In the genomic region with DNA sequence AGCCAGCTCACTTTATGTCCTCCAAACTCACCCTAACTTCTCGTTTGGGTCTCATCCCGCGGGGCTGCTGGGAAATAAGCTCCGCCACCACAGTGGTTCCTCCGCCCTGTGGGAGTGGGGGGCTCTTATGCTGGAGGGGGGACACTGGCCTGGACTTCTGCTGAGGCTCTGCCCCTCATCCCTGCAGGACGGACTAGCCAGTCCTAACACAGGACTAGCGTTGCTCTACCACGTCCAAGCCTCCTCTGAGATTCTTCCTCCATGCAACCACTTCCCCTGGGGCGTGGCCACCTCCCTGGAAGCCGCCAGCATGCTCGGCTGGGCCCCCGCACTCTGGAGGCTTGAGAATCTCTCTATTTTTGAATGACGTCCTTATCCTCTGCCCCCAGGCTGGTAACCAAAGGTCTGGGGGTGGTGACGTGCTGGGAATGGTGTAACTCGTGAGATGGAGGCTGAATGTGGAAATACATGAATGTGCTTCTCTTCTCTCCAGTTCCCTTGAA, we compare ENCODE assay signal across 8 cellular contexts. TPM values are rescaled to one million over a fixed set of nuclear protein-coding genes. Genes with fewer than 3 reads are reported as not detected.
DNase-seq lines count a peak whose midpoint lies in the region; ATAC-seq and TF ChIP-seq lines count a peak whose summit lies in the region.
"Had no signal": no experiment of that assay in that cellular context is flagged by ENCODE, and none has a peak within 500 bp of the region (broad histone marks: within the 10 kb centered on the region; RNA-seq: fewer than 3 reads in every experiment).

No MANE protein-coding gene starts in this region.

- peak overlapping the region; percentile 80 for H3K4me2 ChIP-seq in HCT116 (ENCODE audit: low read length)

- no peak for TF ChIP-seq RAD21 in HCT116 (IDR thresholded peaks at IDR 0.05; ENCODE audit: low read depth)

- no peak for TF ChIP-seq EP300 in sigmoid colon (IDR thresholded peaks at IDR 0.05)

- H3K36me3 ChIP-seq in HCT116 (ENCODE audit: control insufficient read depth in 1 of 2, insufficient read depth in 2 of 2, low read length in 2 of 2) (no peaks in the 10 kb centered on the region), Panc1 (ENCODE audit: control insufficient read depth, insufficient read depth, low read length) (no peaks in the 10 kb centered on the region; the same call in 1 of the 2 replicates), rectal smooth muscle tissue (ENCODE audit: control insufficient read depth, insufficient read depth, low read length) (no peaks in the 10 kb centered on the region), sigmoid colon (no peaks in the 10 kb centered on the region)
- H3K36me3 ChIP-seq: spleen had no signal

- H3K27me3 ChIP-seq in HCT116 (ENCODE audit: insufficient read depth, low read length) (no peaks in the 10 kb centered on the region), Panc1 (ENCODE audit: control insufficient read depth, insufficient read depth, low read length) (no peaks in the 10 kb centered on the region), rectal smooth muscle tissue (ENCODE audit: control insufficient read depth, insufficient read depth, low read length) (no peaks in the 10 kb centered on the region), sigmoid colon (no peaks in the 10 kb centered on the region)
- H3K27me3 ChIP-seq: spleen had no signal

- CTCF ChIA-PET in HCT116 (lab: Charles Lee) (interaction anchor here (0.6 to 1.5 kb wide), 5 partner anchors 20 to 390 kb away, joined by 3 to 4 read pairs (median 3); no protein-coding TSS in a partner anchor), Panc1 (lab: Charles Lee) (interaction anchor here (1.3 kb wide), 1 partner anchor 9 kb away, joined by 3 read pairs; no protein-coding TSS in a partner anchor)

- H3K9ac ChIP-seq in HCT116 (ENCODE audit: low read length) = peak overlapping the region; percentile 69
- no peak overlapping the region for H3K9ac ChIP-seq in rectal smooth muscle tissue (ENCODE audit: low read length)

- H3K9me3 ChIP-seq in HCT116 (ENCODE audit: control insufficient read depth in 1 of 2, insufficient read depth in 1 of 2, low read depth in 1 of 2, low read length in 2 of 2) = no peaks in the 10 kb centered on the region
- no peaks in the 10 kb centered on the region for H3K9me3 ChIP-seq in Panc1 (ENCODE audit: control insufficient read depth, insufficient read depth, low read depth, low read length)
- H3K9me3 ChIP-seq in sigmoid colon = no peaks in the 10 kb centered on the region
- H3K9me3 ChIP-seq: spleen had no signal

- RAD21 ChIA-PET in HCT116 (lab: Charles Lee; ENCODE audit: low non-redundant PET in 1 of 2, low total read pairs in 2 of 2, uncharacterized antibody in 2 of 2, unreplicated experiment in 2 of 2) = no interaction called here

- peak; percentile 73 for ATAC-seq in HCT116
- ATAC-seq in Panc1 = no peak
- no peak for ATAC-seq in GM21423 (IDR thresholded peaks at IDR 0.05; ENCODE audit: unreplicated experiment)

- TF ChIP-seq POLR2A in HCT116 (IDR thresholded peaks at IDR 0.05; ENCODE audit: borderline replicate concordance, extremely low read depth, insufficient read depth, insufficient read length) (peak; percentile 9), sigmoid colon (IDR thresholded peaks at IDR 0.05) (no peak)

- WGBS in sigmoid colon, 2 donors = 15 to 53% methylated on average over 15 of the region's 15 CpGs

- intact Hi-C loops in HCT116 (cut with micrococcal nuclease) = no loop called here
- intact Hi-C loops in Panc1 (cut with micrococcal nuclease; ENCODE audit: unreplicated experiment) = loop anchor here (10.0 kb wide), 1 partner anchor 153 kb away; no protein-coding TSS in a partner anchor
- intact Hi-C loops in sigmoid colon (cut with DNase I) = no loop called here

- H2AFZ ChIP-seq in HCT116 (ENCODE audit: low read depth, low read length, poor library complexity, severe bottlenecking) = peak overlapping the region; percentile 14

- peaks cover 16% of the 10 kb centered on the region for H3K79me2 ChIP-seq in HCT116 (ENCODE audit: insufficient read depth, low read length)

- H3K9me2 ChIP-seq in HCT116 (ENCODE audit: insufficient read depth) = no peaks in the 10 kb centered on the region

- H3K27ac ChIP-seq in HCT116 (ENCODE audit: low read depth, low read length) (peak overlapping the region; percentile 98), Panc1 (ENCODE audit: low read length) (peak overlapping the region; percentile 82), rectal smooth muscle tissue (ENCODE audit: low read depth, low read length) (no peak overlapping the region), sigmoid colon (peak overlapping the region in 2 of 4 donors; percentile 22 to 70)

- POLR2A ChIA-PET in HCT116 (lab: Charles Lee) (interaction anchor here (1.1 to 1.3 kb wide), 4 partner anchors 11 to 102 kb away, joined by 3 to 7 read pairs (median 4); no protein-coding TSS in a partner anchor), Panc1 (lab: Charles Lee) (interaction anchor here (0.6 kb wide), 1 partner anchor 90 kb away, joined by 4 read pairs; no protein-coding TSS in a partner anchor)

- TF ChIP-seq CTCF in HCT116 (IDR thresholded peaks at IDR 0.05 in 2 of 3, conservative IDR thresholded peaks at IDR 0.05 in 1 of 3; ENCODE audit: borderline replicate concordance in 1 of 3, insufficient read depth in 1 of 3, low read depth in 2 of 3, low read length in 2 of 3) (no peak), Panc1 (IDR thresholded peaks at IDR 0.05) (no peak), epithelial cell of proximal tubule (conservative IDR thresholded peaks at IDR 0.05; ENCODE audit: low read depth, low read length) (no peak), sigmoid colon (IDR thresholded peaks at IDR 0.05) (no peak)

- H3K4me1 ChIP-seq in HCT116 (ENCODE audit: control insufficient read depth in 1 of 2, insufficient read depth in 2 of 2, low read length in 2 of 2) = peaks cover 13 to 31% of the 10 kb centered on the region in 2 experiments; a peak in 3 of 4 replicates
- peaks cover 39% of the 10 kb centered on the region for H3K4me1 ChIP-seq in Panc1 (ENCODE audit: control insufficient read depth, insufficient read depth, low read length)
- peaks cover 12% of the 10 kb centered on the region for H3K4me1 ChIP-seq in rectal smooth muscle tissue (ENCODE audit: control insufficient read depth, insufficient read depth, low read length)
- H3K4me1 ChIP-seq in sigmoid colon = peaks cover 0 to 38% (median 33%) of the 10 kb centered on the region in 4 donors

- peak; percentile 28 for DNase-seq in HCT116 (ENCODE audit: low read depth, low spot score)
- no peak for DNase-seq in Panc1 (ENCODE audit: low read depth, low spot score)
- no peak for DNase-seq in epithelial cell of proximal tubule (ENCODE audit: low read depth)
- DNase-seq in sigmoid colon = no peak
- DNase-seq in ureter (ENCODE audit: low spot score) = no peak
- DNase-seq: spleen had no signal

- BruUV-seq in HCT116 (replicated peaks; lab: Mats Ljungman, UMichigan) = TSS peak; percentile 76
- no TSS peak for BruUV-seq in Panc1 (replicated peaks; lab: Mats Ljungman, UMichigan)

- H3K4me3 ChIP-seq in HCT116 (replicated peaks in 1 of 2; ENCODE audit: low read depth in 1 of 2, low read length in 2 of 2) (peak overlapping the region; percentile 68 to 85), Panc1 (ENCODE audit: low read depth in 2 of 2, low read length in 2 of 2) (no peak overlapping the region; a peak in 1 of 4 replicates), epithelial cell of proximal tubule (ENCODE audit: low read depth, low read length) (peak overlapping the region; percentile 51), rectal smooth muscle tissue (ENCODE audit: low read length) (peak overlapping the region; percentile 53), sigmoid colon (no peak overlapping the region)

- in situ Hi-C loops in Panc1 (cut with HindIII; ENCODE audit: low pct_unique_long_range_greater_than_20kb, low sequenced_read_pairs) = no loop called here

- no peaks in the 10 kb centered on the region for H4K20me1 ChIP-seq in HCT116 (ENCODE audit: insufficient read depth)

TF ChIP-seq in HCT116, 20 proteins besides CTCF, POLR2A, EP300 and RAD21:
- TF ChIP-seq CBX3 (IDR thresholded peaks at IDR 0.05; ENCODE audit: low read depth) (0 out of 2 replicates have a peak, but pooled peaks have one; percentile 5), SIN3A (IDR thresholded peaks at IDR 0.05; ENCODE audit: low read depth) (peak; percentile 49; the same call in 1 of the 2 replicates), JUND (IDR thresholded peaks at IDR 0.05) (no peak), POLR2AphosphoS5 (IDR thresholded peaks at IDR 0.05; ENCODE audit: low read depth, low read length) (0 out of 2 replicates have a peak, but pooled peaks have one; percentile 2), YY1 (IDR thresholded peaks at IDR 0.05; ENCODE audit: extremely low read depth, insufficient replicate concordance, low read depth, low read length) (no peak)
- TF ChIP-seq, protein P1, sequence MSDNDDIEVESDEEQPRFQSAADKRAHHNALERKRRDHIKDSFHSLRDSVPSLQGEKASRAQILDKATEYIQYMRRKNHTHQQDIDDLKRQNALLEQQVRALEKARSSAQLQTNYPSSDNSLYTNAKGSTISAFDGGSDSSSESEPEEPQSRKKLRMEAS (IDR thresholded peaks at IDR 0.05) = peak; percentile 10; the same call in 1 of the 2 replicates

RNA-seq across cellular contexts. Expression of a gene that starts 0.9 kb away (rescaled TPM):
- total RNA-seq in HCT116 (2021; ENCODE audit: unreplicated experiment) = 41.8 TPM
- 28.8 and 31.5 TPM in 2 replicates for polyA plus RNA-seq in HCT116 (2012)
- 23.6 TPM for total RNA-seq in Panc1 (2021; ENCODE audit: unreplicated experiment)
- polyA plus RNA-seq in Panc1 (2012; ENCODE audit: insufficient read length) = 8.5 TPM
- 0.94 and 6.1 TPM in 2 replicates for total RNA-seq in epithelial cell of proximal tubule
- total RNA-seq in sigmoid colon = 1 to 10 TPM in 1 of 4 donors, under 1 TPM in 3; 0.33 to 2.8 (median 0.45) TPM
- 10 to 100 TPM; 34.4 to 48.8 (median 38.4) TPM for polyA plus RNA-seq in sigmoid colon
- total RNA-seq in ureter = 24.2 TPM

RNA-seq across cellular contexts. Expression of a gene that starts 25.1 kb away (rescaled TPM):
- total RNA-seq in HCT116 (2021; ENCODE audit: unreplicated experiment) (not detected), Panc1 (2021; ENCODE audit: unreplicated experiment) (not detected), epithelial cell of proximal tubule (not detected in 2 replicates), sigmoid colon (not detected), ureter (not detected)
- not detected in 2 replicates for polyA plus RNA-seq in HCT116 (2012)
- polyA plus RNA-seq in Panc1 (2012; ENCODE audit: insufficient read length) = not detected
- polyA plus RNA-seq in sigmoid colon = not detected
- total RNA-seq: spleen had no signal
- polyA plus RNA-seq: spleen had no signal

RNA-seq across cellular contexts. Expression of a gene that starts 36.0 kb away (rescaled TPM):
- 76.9 TPM for total RNA-seq in HCT116 (2021; ENCODE audit: unreplicated experiment)
- 55.4 and 60.6 TPM in 2 replicates for polyA plus RNA-seq in HCT116 (2012)
- total RNA-seq in Panc1 (2021; ENCODE audit: unreplicated experiment) = 121 TPM
- 61.9 TPM for polyA plus RNA-seq in Panc1 (2012; ENCODE audit: insufficient read length)
- 69.0 and 81.9 TPM in 2 replicates for total RNA-seq in epithelial cell of proximal tubule
- 100 to 1,000 TPM; 112 to 185 (median 136) TPM for total RNA-seq in sigmoid colon
- 10 to 100 TPM; 42.0 to 73.8 (median 63.3) TPM for polyA plus RNA-seq in sigmoid colon
- total RNA-seq in ureter = 207 TPM

Comparison
In these comparisons a context has a peak if more than half of its experiments do, and no peak if none do; other contexts are left out.
1. H3K4me3 ChIP-seq: peak in HCT116 (2 of 2), epithelial cell of proximal tubule (single experiment) and rectal smooth muscle tissue (single experiment); none in Panc1 (0 of 2) and sigmoid colon (0 of 4).